ENCODE assay signal across 22 cellular contexts in genomic region chr4:76470064-76470463, GRCh38.
"Had no signal": no experiment of that assay in that cellular context is flagged by ENCODE, and none has a peak within 500 bp of the region (broad histone marks: within the 10 kb centered on the region; RNA-seq: fewer than 3 reads in every experiment).

No MANE protein-coding gene starts in this region.

- H3K4me1 ChIP-seq: gastrocnemius medialis, heart right ventricle, psoas muscle, right lobe of liver, spleen, testis, transverse colon had no signal

- H3K27ac ChIP-seq: gastrocnemius medialis, heart right ventricle, psoas muscle, right lobe of liver, spleen, testis, transverse colon had no signal

- H3K4me3 ChIP-seq: dorsolateral prefrontal cortex, gastrocnemius medialis, heart right ventricle, psoas muscle, right lobe of liver, spleen, testis, transverse colon had no signal

- FAIRE-seq: endometrium, islet of Langerhans had no signal

- H3K27me3 ChIP-seq: dorsolateral prefrontal cortex, gastrocnemius medialis, heart right ventricle, right lobe of liver, spleen, testis, transverse colon had no signal

- ATAC-seq: esophagus mucosa; gastrocnemius medialis; heart right ventricle; natural killer cell treated with Interleukin-12 subunit alpha and Interleukin-12 subunit beta and Interleukin-15 and Interleukin-18, amount 100 ng/mL, for 72 hours; psoas muscle; right lobe of liver; stimulated activated memory B cell treated with anti-CD40 and anti-IgM and Interleukin-4, amounts not matched to agents 10 μg/mL and 1 μg/mL and 100 μg/mL, for 72 hours had no signal

- H3K9me3 ChIP-seq: gastrocnemius medialis, heart right ventricle, psoas muscle, right lobe of liver, spleen, testis, transverse colon had no signal

- H3K36me3 ChIP-seq: gastrocnemius medialis, heart right ventricle, right lobe of liver, spleen, transverse colon had no signal

- DNase-seq: cortex of kidney; dorsolateral prefrontal cortex; effector CD8-positive, alpha-beta T cell; gastrocnemius medialis; heart right ventricle; hypothalamus; kidney glomerular epithelial cell; mammary epithelial cell; psoas muscle; retina; right lobe of liver; spleen; stimulated activated CD4-positive, alpha-beta T cell treated with anti-CD3 and anti-CD28 coated beads, Interleukin-15, amount 100 ng/mL, for 24 hours; stimulated activated CD4-positive, alpha-beta T cell treated with anti-CD3 and anti-CD28 coated beads, Interleukin-1b, Interleukin-23, amount 100 ng/mL, for 48 hours; stimulated activated CD4-positive, alpha-beta T cell treated with anti-CD3 and anti-CD28 coated beads, Interleukin-4, amount 100 ng/mL, for 24 hours; testis; transverse colon had no signal
